ENCODE assay signal across 32 cellular contexts in genomic region chr1:244768804-244769203, GRCh38.
"Had no signal": no experiment of that assay in that cellular context is flagged by ENCODE, and none has a peak within 500 bp of the region (broad histone marks: within the 10 kb centered on the region; RNA-seq: fewer than 3 reads in every experiment).

No MANE protein-coding gene starts in this region.

- H3K36me3 ChIP-seq: brain microvascular endothelial cell, MG63, SJSA1 had no signal

- H3K4me3 Mint-ChIP-seq: activated CD4-positive, alpha-beta memory T cell treated with anti-CD3 and anti-CD28 coated beads, Interleukin-2, amount 10 ng/mL, durations not matched to agents 7 days and 5 days; activated CD8-positive, alpha-beta memory T cell treated with anti-CD3 and anti-CD28 coated beads, Interleukin-2, amount 10 ng/mL, durations not matched to agents 7 days and 5 days; activated naive CD4-positive, alpha-beta T cell treated with anti-CD3 and anti-CD28 coated beads, Interleukin-2, amount 10 ng/mL, durations not matched to agents 7 days and 5 days; activated naive CD8-positive, alpha-beta T cell; activated naive CD8-positive, alpha-beta T cell treated with anti-CD3 and anti-CD28 coated beads, Interleukin-2, amount 50 U/mL, for 24 hours; T-helper 1 cell treated with Interleukin-12 subunit alpha and Interleukin-12 subunit beta and Interleukin-4 antibody, amounts not matched to agents 30 μg/mL and 1 μg/mL, for 36 hours; T-helper 2 cell treated with Interferon-gamma antibody and Interleukin-4, amounts not matched to agents 5 μg/mL and 100 μg/mL, for 36 hours had no signal

- H3K27ac Mint-ChIP-seq: activated CD4-positive, alpha-beta memory T cell treated with anti-CD3 and anti-CD28 coated beads, Interleukin-2, amount 10 ng/mL, durations not matched to agents 7 days and 5 days; activated CD8-positive, alpha-beta memory T cell treated with anti-CD3 and anti-CD28 coated beads, Interleukin-2, amount 10 ng/mL, durations not matched to agents 7 days and 5 days; activated naive CD4-positive, alpha-beta T cell treated with anti-CD3 and anti-CD28 coated beads, Interleukin-2, amount 10 ng/mL, durations not matched to agents 7 days and 5 days; activated naive CD8-positive, alpha-beta T cell; activated naive CD8-positive, alpha-beta T cell treated with anti-CD3 and anti-CD28 coated beads, Interleukin-2, amount 50 U/mL, for 24 hours; T-helper 1 cell treated with Interleukin-12 subunit alpha and Interleukin-12 subunit beta and Interleukin-4 antibody, amounts not matched to agents 30 μg/mL and 1 μg/mL, for 36 hours; T-helper 2 cell treated with Interferon-gamma antibody and Interleukin-4, amounts not matched to agents 5 μg/mL and 100 μg/mL, for 36 hours had no signal

- H3K4me2 ChIP-seq: SK-N-SH had no signal

- H3K9ac ChIP-seq: SK-N-SH had no signal

- H3K36me3 Mint-ChIP-seq: activated CD8-positive, alpha-beta memory T cell treated with anti-CD3 and anti-CD28 coated beads, Interleukin-2, amount 10 ng/mL, durations not matched to agents 7 days and 5 days; activated naive CD4-positive, alpha-beta T cell treated with anti-CD3 and anti-CD28 coated beads, Interleukin-2, amount 10 ng/mL, durations not matched to agents 7 days and 5 days; activated naive CD8-positive, alpha-beta T cell had no signal

- H3K27ac ChIP-seq: brain microvascular endothelial cell, SJSA1, VCaP had no signal

- H3K9me3 Mint-ChIP-seq: activated CD4-positive, alpha-beta memory T cell treated with anti-CD3 and anti-CD28 coated beads, Interleukin-2, amount 10 ng/mL, durations not matched to agents 7 days and 5 days; activated naive CD4-positive, alpha-beta T cell treated with anti-CD3 and anti-CD28 coated beads, Interleukin-2, amount 10 ng/mL, durations not matched to agents 7 days and 5 days; activated naive CD8-positive, alpha-beta T cell treated with anti-CD3 and anti-CD28 coated beads, Interleukin-2, amount 50 U/mL, for 24 hours; T-helper 1 cell treated with Interleukin-12 subunit alpha and Interleukin-12 subunit beta and Interleukin-4 antibody, amounts not matched to agents 30 μg/mL and 1 μg/mL, for 36 hours; T-helper 2 cell treated with Interferon-gamma antibody and Interleukin-4, amounts not matched to agents 5 μg/mL and 100 μg/mL, for 36 hours had no signal

- H3K4me1 Mint-ChIP-seq: activated CD4-positive, alpha-beta memory T cell treated with anti-CD3 and anti-CD28 coated beads, Interleukin-2, amount 10 ng/mL, durations not matched to agents 7 days and 5 days; activated CD8-positive, alpha-beta memory T cell treated with anti-CD3 and anti-CD28 coated beads, Interleukin-2, amount 10 ng/mL, durations not matched to agents 7 days and 5 days; activated naive CD4-positive, alpha-beta T cell treated with anti-CD3 and anti-CD28 coated beads, Interleukin-2, amount 10 ng/mL, durations not matched to agents 7 days and 5 days; activated naive CD8-positive, alpha-beta T cell treated with anti-CD3 and anti-CD28 coated beads, Interleukin-2, amount 50 U/mL, for 24 hours had no signal

- H3K4me1 ChIP-seq: SJSA1 had no signal

- H3K9me3 ChIP-seq: SJSA1, SK-N-SH had no signal

- ATAC-seq: activated CD8-positive, alpha-beta memory T cell treated with anti-CD3 and anti-CD28 coated beads, Interleukin-2, amount 10 ng/mL, durations not matched to agents 7 days and 5 days; activated naive CD8-positive, alpha-beta T cell treated with anti-CD3 and anti-CD28 coated beads, Interleukin-2, amount 50 U/mL, for 24 hours had no signal

- DNase-seq: activated CD4-positive, alpha-beta memory T cell treated with anti-CD3 and anti-CD28 coated beads, Interleukin-2, amount 10 ng/mL, durations not matched to agents 7 days and 5 days; activated CD4-positive, alpha-beta T cell treated with anti-CD3 and anti-CD28 coated beads for 1 hour; activated CD4-positive, alpha-beta T cell treated with anti-CD3 and anti-CD28 coated beads for 48 hours; activated CD4-positive, CD25-positive, alpha-beta regulatory T cell; activated CD8-positive, alpha-beta memory T cell treated with anti-CD3 and anti-CD28 coated beads for 24 hours; activated CD8-positive, alpha-beta memory T cell treated with anti-CD3 and anti-CD28 coated beads, Interleukin-2, amount 10 ng/mL, durations not matched to agents 7 days and 5 days; activated CD8-positive, alpha-beta memory T cell treated with anti-CD3 and anti-CD28 coated beads, Interleukin-2, amount 50 U/mL, for 48 hours; activated effector memory CD4-positive, alpha-beta T cell treated with Interleukin-2 at 50 U/mL for 16 hours; activated naive CD4-positive, alpha-beta T cell treated with anti-CD3 and anti-CD28 coated beads, Interleukin-2, amount 10 ng/mL, durations not matched to agents 7 days and 5 days; activated naive CD8-positive, alpha-beta T cell treated with anti-CD3 and anti-CD28 coated beads, Interleukin-2, amount 50 U/mL, for 24 hours; activated T-cell treated with anti-CD3 and anti-CD28 coated beads, Interleukin-2, amount 50 U/mL, for 48 hours; amniotic stem cell; central memory CD4-positive, alpha-beta T cell; Kasumi-1; KG1; MG63; NCI-H1048; NCI-H1105 treated with DMSO at 0.1 percent for 48 hours; NCI-H1436; NCI-H1694; NCI-H1930; NCI-H345; NCI-H524 treated with DMSO at 0.1 percent for 48 hours; RPMI8226; SHP77 treated with DMSO at 0.1 percent for 48 hours; SK-N-SH had no signal

- H3K27me3 ChIP-seq: brain microvascular endothelial cell, MG63, SJSA1 had no signal

- H3K4me3 ChIP-seq: MG63, SJSA1 had no signal
